In genomic region chr2:227450921-227451654, GRCh38 we compare ENCODE assay signal across 14 cellular contexts. TPM values are rescaled to one million over a fixed set of nuclear protein-coding genes. Genes with fewer than 3 reads are reported as not detected.
DNase-seq lines count a peak whose midpoint lies in the region; ATAC-seq and TF ChIP-seq lines count a peak whose summit lies in the region.
"Had no signal": no experiment of that assay in that cellular context is flagged by ENCODE, and none has a peak within 500 bp of the region (broad histone marks: within the 10 kb centered on the region; RNA-seq: fewer than 3 reads in every experiment).

No MANE protein-coding gene starts in this region.

- no peaks in the 10 kb centered on the region for H3K36me3 ChIP-seq in naive thymus-derived CD4-positive, alpha-beta T cell (ENCODE audit: control insufficient read depth in 2 of 3, insufficient read depth in 3 of 3, low read length in 3 of 3)

- H3K4me3 Mint-ChIP-seq in naive thymus-derived CD4-positive, alpha-beta T cell = no peak overlapping the region
- H3K4me3 Mint-ChIP-seq: neural crest cell, T-cell had no signal

- ATAC-seq in naive thymus-derived CD4-positive, alpha-beta T cell = peak; percentile 41
- ATAC-seq in HG02623 (IDR thresholded peaks at IDR 0.05; ENCODE audit: unreplicated experiment) = no peak
- ATAC-seq: stimulated activated naive CD8-positive, alpha-beta T cell treated with anti-CD3 and anti-CD28 coated beads, Interleukin-15, Interleukin-2, amounts not matched to agents 100 U/mL and 50 U/mL, for 24 hours; T-cell had no signal

- H3K4me1 Mint-ChIP-seq in naive thymus-derived CD4-positive, alpha-beta T cell = peaks cover 0 to 10% (median 6%) of the 10 kb centered on the region in 7 donors

- H3K4me1 ChIP-seq in naive thymus-derived CD4-positive, alpha-beta T cell (ENCODE audit: control insufficient read depth in 2 of 2, insufficient read depth in 2 of 2, low read length in 2 of 2) = no peaks in the 10 kb centered on the region

- H3K9me3 Mint-ChIP-seq in naive thymus-derived CD4-positive, alpha-beta T cell = no peaks in the 10 kb centered on the region
- H3K9me3 Mint-ChIP-seq: neural crest cell, T-cell had no signal

- no peak overlapping the region for H3K27ac ChIP-seq in naive thymus-derived CD4-positive, alpha-beta T cell (ENCODE audit: low read depth, low read length)
- H3K27ac ChIP-seq: C4-2B had no signal

- no peak for TF ChIP-seq CTCF in fibroblast of pulmonary artery (IDR thresholded peaks at IDR 0.05; ENCODE audit: low read length, missing control alignments)

- H3K27me3 ChIP-seq in naive thymus-derived CD4-positive, alpha-beta T cell (ENCODE audit: control insufficient read depth in 2 of 2, insufficient read depth in 2 of 2, low read length in 2 of 2) = no peaks in the 10 kb centered on the region

- no peak overlapping the region for H3K4me3 ChIP-seq in fibroblast of pulmonary artery (replicated peaks; ENCODE audit: low read depth, low read length)
- H3K4me3 ChIP-seq in naive thymus-derived CD4-positive, alpha-beta T cell (ENCODE audit: low read length) = no peak overlapping the region

- CTCF ChIA-PET in naive thymus-derived CD4-positive, alpha-beta T cell (lab: Charles Lee) = no interaction called here

- peak overlapping the region in 1 of 9 donors; percentile 12 for H3K27ac Mint-ChIP-seq in naive thymus-derived CD4-positive, alpha-beta T cell
- H3K27ac Mint-ChIP-seq: T-cell had no signal

- H3K9me3 ChIP-seq in naive thymus-derived CD4-positive, alpha-beta T cell (ENCODE audit: control insufficient read depth in 2 of 3, low read length in 3 of 3) = no peaks in the 10 kb centered on the region

- H3K36me3 Mint-ChIP-seq in naive thymus-derived CD4-positive, alpha-beta T cell = no peaks in the 10 kb centered on the region
- H3K36me3 Mint-ChIP-seq: T-cell had no signal

- intact Hi-C loops in naive thymus-derived CD4-positive, alpha-beta T cell (cut with micrococcal nuclease) = no loop called here

- POLR2A ChIA-PET in naive thymus-derived CD4-positive, alpha-beta T cell (lab: Charles Lee) = no interaction called here

- no peaks in the 10 kb centered on the region for H3K27me3 Mint-ChIP-seq in naive thymus-derived CD4-positive, alpha-beta T cell
- H3K27me3 Mint-ChIP-seq: T-cell had no signal

- peak; percentile 72 for DNase-seq in CD1c-positive myeloid dendritic cell (ENCODE audit: extremely low spot score)
- DNase-seq in OCI-M1 (lab: John Stamatoyannopoulos, UW) = peak; percentile 96
- peak; percentile 91 for DNase-seq in fibroblast of pulmonary artery (ENCODE audit: low read depth)
- DNase-seq in naive thymus-derived CD4-positive, alpha-beta T cell = no peak
- no peak for DNase-seq in NCI-H1105 treated with DMSO at 0.1 percent for 48 hours (lab: John Stamatoyannopoulos, UW)
- no peak for DNase-seq in activated CD8-positive, alpha-beta memory T cell treated with anti-CD3 and anti-CD28 coated beads, Interleukin-2, amount 50 U/mL, for 48 hours
- no peak for DNase-seq in NK-92 treated with Interleukin-12 subunit alpha and Interleukin-12 subunit beta, amount 100 ng/mL, for 24 hours (lab: John Stamatoyannopoulos, UW)
- DNase-seq: anterior cingulate cortex; NCI-H526; stimulated activated naive CD8-positive, alpha-beta T cell treated with anti-CD3 and anti-CD28 coated beads, Interleukin-15, Interleukin-2, amounts not matched to agents 100 U/mL and 50 U/mL, for 24 hours; T-cell had no signal

RNA-seq across cellular contexts. Expression of gene AGFG1, which starts 20.9 kb away (rescaled TPM):
- 10 to 100 TPM; 52.8 to 84.5 (median 58.2) TPM for total RNA-seq in naive thymus-derived CD4-positive, alpha-beta T cell
- 10 to 100 TPM; 10.6 to 29.5 TPM for polyA plus RNA-seq in naive thymus-derived CD4-positive, alpha-beta T cell

Comparison
In these comparisons a context has a peak if more than half of its experiments do, and no peak if none do; other contexts are left out.
1. DNase-seq: peak in CD1c-positive myeloid dendritic cell (single experiment), OCI-M1 (single experiment) and fibroblast of pulmonary artery (single experiment); none in naive thymus-derived CD4-positive, alpha-beta T cell (0 of 9), NCI-H1105 treated with DMSO at 0.1 percent for 48 hours (single experiment), activated CD8-positive, alpha-beta memory T cell treated with anti-CD3 and anti-CD28 coated beads, Interleukin-2, amount 50 U/mL, for 48 hours (single experiment) and NK-92 treated with Interleukin-12 subunit alpha and Interleukin-12 subunit beta, amount 100 ng/mL, for 24 hours (single experiment).